ENCODE assay signal across 8 cellular contexts in genomic region chr10:97633921-97634320, GRCh38. TPM values are rescaled to one million over a fixed set of nuclear protein-coding genes. Genes with fewer than 3 reads are reported as not detected.
DNase-seq lines count a peak whose midpoint lies in the region; ATAC-seq and TF ChIP-seq lines count a peak whose summit lies in the region.
"Had no signal": no experiment of that assay in that cellular context is flagged by ENCODE, and none has a peak within 500 bp of the region (broad histone marks: within the 10 kb centered on the region; RNA-seq: fewer than 3 reads in every experiment).

No MANE protein-coding gene starts in this region.

- TF ChIP-seq CTCF in heart left ventricle (IDR thresholded peaks at IDR 0.05): peak in 4 of 12 donors; percentile 8 to 22 (median 14)
- TF ChIP-seq CTCF in transverse colon (IDR thresholded peaks at IDR 0.05): peak; percentile 21 to 53 (median 37)

- H3K4me3 ChIP-seq in GM08714 (ENCODE audit: low read length) (peak overlapping the region; percentile 49; the same call in 1 of the 2 replicates), heart left ventricle (peak overlapping the region in 11 of 12 donors; percentile 56 to 80 (median 75)), transverse colon (peak overlapping the region in 3 of 4 donors; percentile 58 to 68 (median 63))
- H3K4me3 ChIP-seq: SK-N-MC had no signal

- peak overlapping the region in 9 of 12 donors; percentile 19 to 76 (median 68) for H3K27ac ChIP-seq in heart left ventricle
- peak overlapping the region; percentile 39 to 71 (median 64) for H3K27ac ChIP-seq in transverse colon
- H3K27ac ChIP-seq: SK-N-MC had no signal

- in situ Hi-C loops in SK-MEL-5 (cut with HindIII; ENCODE audit: low pct_unique_long_range_greater_than_20kb, low sequenced_read_pairs): no loop called here
- in situ Hi-C loops in transverse colon (cut with MboI; ENCODE audit: low pct_ligation_motif_present in 1 of 4, low pct_unique_long_range_greater_than_20kb in 1 of 4, low sequenced_read_pairs in 3 of 4): no loop called here

- intact Hi-C loops in heart left ventricle (cut with DNase I): no loop called here
- intact Hi-C loops in transverse colon (cut with DNase I; ENCODE audit: low total_unique reads): no loop called here

- WGBS in heart left ventricle, 4 donors: 84 to 93% (median 90%) methylated on average over 8 of the region's 8 CpGs
- WGBS in transverse colon (ENCODE audit: low coverage in 1 of 2), 2 donors: 51 to 80% methylated on average over 1 to 8 of the region's 8 CpGs

- TF ChIP-seq EP300 in transverse colon (IDR thresholded peaks at IDR 0.05; ENCODE audit: low read depth): no peak

- H3K27me3 ChIP-seq in heart left ventricle (no peaks in the 10 kb centered on the region), transverse colon (no peaks in the 10 kb centered on the region)

- peaks cover 0 to 12% (median 5%) of the 10 kb centered on the region in 12 donors for H3K4me1 ChIP-seq in heart left ventricle
- H3K4me1 ChIP-seq in transverse colon: peaks cover 0 to 12% (median 6%) of the 10 kb centered on the region in 4 donors

- ATAC-seq in heart left ventricle: peak in 1 of 4 donors; percentile 17

- DNase-seq in SK-MEL-5 (ENCODE audit: low read depth, low spot score): peak; percentile 44
- DNase-seq in heart left ventricle: no peak
- peak; percentile 10 for DNase-seq in transverse colon
- DNase-seq in iPS-NIHi7 (ENCODE audit: extremely low spot score): no peak
- no peak for DNase-seq in effector CD4-positive, alpha-beta T cell

- H3K9me3 ChIP-seq in heart left ventricle (no peaks in the 10 kb centered on the region), transverse colon (no peaks in the 10 kb centered on the region)

- H3K36me3 ChIP-seq in heart left ventricle: no peaks in the 10 kb centered on the region
- H3K36me3 ChIP-seq in transverse colon: no peaks in the 10 kb centered on the region

- TF ChIP-seq POLR2A in heart left ventricle (IDR thresholded peaks at IDR 0.05): no peak
- TF ChIP-seq POLR2A in transverse colon (IDR thresholded peaks at IDR 0.05): no peak

RNA-seq across cellular contexts. Expression of gene MORN4, which starts 0.6 kb away (rescaled TPM):
- 3.5 and 4.4 TPM in 2 replicates for total RNA-seq in SK-MEL-5 (2014; rRNA removed; shearing (Covaris generic))
- polyA plus RNA-seq in SK-MEL-5 (2015; cell fraction: cytosol; rRNA removed): 6.0 and 8.8 TPM in 2 replicates
- polyA plus RNA-seq in SK-MEL-5 (2015; cell fraction: nucleus; rRNA removed): 2.4 and 2.5 TPM in 2 replicates
- 10 to 100 TPM in 6 of 9 donors, 1 to 10 TPM in 3; 7.2 to 21.0 (median 10.8) TPM for total RNA-seq in heart left ventricle
- 10 to 100 TPM; 16.1 to 31.7 TPM for polyA plus RNA-seq in heart left ventricle
- total RNA-seq in transverse colon: 1 to 10 TPM in 1 of 4 donors, under 1 TPM in 2, not detected in 1; 0.95 to 1.8 (median 0.96) TPM

RNA-seq across cellular contexts. Expression of gene PI4K2A, which starts 6.5 kb away (rescaled TPM):
- total RNA-seq in SK-MEL-5 (2014; rRNA removed; shearing (Covaris generic)): 15.0 and 15.3 TPM in 2 replicates
- 22.5 and 22.6 TPM in 2 replicates for polyA plus RNA-seq in SK-MEL-5 (2015; cell fraction: cytosol; rRNA removed)
- 7.3 and 8.1 TPM in 2 replicates for polyA plus RNA-seq in SK-MEL-5 (2015; cell fraction: nucleus; rRNA removed)
- 10 to 100 TPM; 10.4 to 24.2 (median 17.3) TPM for total RNA-seq in heart left ventricle
- 10 to 100 TPM in 1 of 2 donors, 1 to 10 TPM in 1; 5.6 to 36.8 TPM for polyA plus RNA-seq in heart left ventricle
- total RNA-seq in transverse colon: 10 to 100 TPM in 2 of 4 donors, 1 to 10 TPM in 2; 7.6 to 19.1 (median 11.3) TPM

RNA-seq across cellular contexts. Expression of gene C10orf62, which starts 44.4 kb away (rescaled TPM):
- not detected in 2 replicates for total RNA-seq in SK-MEL-5 (2014; rRNA removed; shearing (Covaris generic))
- 0.12 TPM in 1 of 2 replicates, not detected in the other for polyA plus RNA-seq in SK-MEL-5 (2015; cell fraction: cytosol; rRNA removed)
- 0.19 and 3.2 TPM in 2 replicates for polyA plus RNA-seq in SK-MEL-5 (2015; cell fraction: nucleus; rRNA removed)
- total RNA-seq in heart left ventricle (1 to 10 TPM in 2 of 9 donors, under 1 TPM in 7; 0.24 to 2.1 (median 0.58) TPM), transverse colon (not detected)
- polyA plus RNA-seq in heart left ventricle: 1 to 10 TPM; 1.3 to 1.8 TPM
- polyA plus RNA-seq: thymus had no signal

RNA-seq across cellular contexts. Expression of gene HOGA1, which starts 49.7 kb away (rescaled TPM):
- 2.1 and 3.9 TPM in 2 replicates for total RNA-seq in SK-MEL-5 (2014; rRNA removed; shearing (Covaris generic))
- polyA plus RNA-seq in SK-MEL-5 (2015; cell fraction: cytosol; rRNA removed): 0.81 and 1.9 TPM in 2 replicates
- polyA plus RNA-seq in SK-MEL-5 (2015; cell fraction: nucleus; rRNA removed): 2.7 and 3.9 TPM in 2 replicates
- total RNA-seq in heart left ventricle (10 to 100 TPM in 8 of 9 donors, 1 to 10 TPM in 1; 7.5 to 82.6 (median 19.2) TPM), transverse colon (not detected)
- polyA plus RNA-seq in heart left ventricle: 10 to 100 TPM; 35.2 to 73.4 TPM

RNA-seq across cellular contexts. Expression of gene AVPI1, which starts 53.1 kb away (rescaled TPM):
- 126 and 133 TPM in 2 replicates for total RNA-seq in SK-MEL-5 (2014; rRNA removed; shearing (Covaris generic))
- polyA plus RNA-seq in SK-MEL-5 (2015; cell fraction: cytosol; rRNA removed): 91.0 and 105 TPM in 2 replicates
- 16.6 and 22.6 TPM in 2 replicates for polyA plus RNA-seq in SK-MEL-5 (2015; cell fraction: nucleus; rRNA removed)
- 10 to 100 TPM in 4 of 9 donors, 1 to 10 TPM in 5; 7.0 to 13.0 (median 9.9) TPM for total RNA-seq in heart left ventricle
- polyA plus RNA-seq in heart left ventricle: 10 to 100 TPM in 1 of 2 donors, 1 to 10 TPM in 1; 6.6 to 38.6 TPM
- 10 to 100 TPM; 24.3 to 79.3 (median 47.9) TPM for total RNA-seq in transverse colon

Comparison
In these comparisons a context has a peak if more than half of its experiments do, and no peak if none do; other contexts are left out.
1. DNase-seq: peak in SK-MEL-5 (single experiment) and transverse colon (single experiment); none in heart left ventricle (0 of 5), iPS-NIHi7 (single experiment) and effector CD4-positive, alpha-beta T cell (single experiment).
2. Peak in every context shown above with its lines, with median percentiles within 50 percentile points of each other: H3K4me3 ChIP-seq.